In the genomic region with DNA sequence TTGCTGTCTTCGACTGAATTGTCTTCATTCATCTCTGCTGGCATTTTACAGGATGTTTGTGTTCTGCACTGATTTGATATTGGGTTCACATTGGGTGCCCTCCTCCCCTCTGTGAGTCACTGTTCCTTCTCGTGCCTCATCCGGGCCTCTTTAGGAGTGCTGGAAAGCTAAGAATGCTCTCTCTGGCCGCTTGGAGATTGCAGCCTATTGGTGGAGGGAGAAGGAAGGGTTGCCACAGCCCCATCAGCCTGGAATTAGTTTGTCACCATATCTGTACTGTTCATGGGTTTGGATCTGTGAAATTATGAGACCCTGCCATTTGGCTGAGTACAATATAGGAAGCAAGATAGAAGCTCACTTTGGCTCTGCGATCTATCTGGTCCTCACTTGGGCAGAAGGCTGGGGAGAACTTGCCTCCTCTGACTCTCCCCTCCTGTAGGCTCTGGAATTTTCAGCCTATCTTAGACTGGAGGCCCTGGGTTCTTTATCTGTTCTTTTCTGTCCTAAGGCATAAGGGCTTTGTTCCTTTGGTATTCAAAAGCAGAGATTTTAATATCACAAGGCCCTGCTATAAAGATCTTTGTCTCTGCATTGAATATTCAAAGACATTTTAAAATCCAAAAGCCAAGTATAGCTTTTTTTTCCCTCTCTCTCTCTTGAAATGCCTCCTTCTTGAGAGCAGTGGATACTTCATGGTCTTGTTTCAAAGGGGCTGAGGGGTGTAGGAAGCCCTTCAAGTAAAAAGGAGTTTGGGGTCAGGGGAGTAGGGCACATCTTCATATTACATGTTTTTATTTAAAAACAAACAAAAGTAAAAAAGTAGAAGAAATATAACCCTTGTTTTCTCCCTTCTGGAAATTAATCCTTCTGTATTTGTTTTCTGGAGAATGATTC, we compare ENCODE assay signal across 22 cellular contexts.
DNase-seq lines count a peak whose midpoint lies in the region; ATAC-seq and TF ChIP-seq lines count a peak whose summit lies in the region.
"Had no signal": no experiment of that assay in that cellular context is flagged by ENCODE, and none has a peak within 500 bp of the region (broad histone marks: within the 10 kb centered on the region; RNA-seq: fewer than 3 reads in every experiment).

No MANE protein-coding gene starts in this region.

- no peak for TF ChIP-seq CTCF in GM23338 (conservative IDR thresholded peaks at IDR 0.05; ENCODE audit: low read depth in 2 of 2)
- TF ChIP-seq CTCF in heart left ventricle (IDR thresholded peaks at IDR 0.05), result no peak
- TF ChIP-seq CTCF in neural progenitor cell (IDR thresholded peaks at IDR 0.05), result no peak

- H3K27me3 Mint-ChIP-seq in GM23338 (ENCODE audit: insufficient read depth, low read depth, poor library complexity) (no peaks in the 10 kb centered on the region), neural progenitor cell (ENCODE audit: insufficient read depth, low read depth) (peaks cover 3% of the 10 kb centered on the region)

- H3K4me3 Mint-ChIP-seq in GM23338, result no peak overlapping the region
- H3K4me3 Mint-ChIP-seq in neural progenitor cell, result no peak overlapping the region
- H3K4me3 Mint-ChIP-seq: activated naive CD8-positive, alpha-beta T cell treated with anti-CD3 and anti-CD28 coated beads for 36 hours; mesothelial cell of epicardium; natural killer cell; T-helper 1 cell treated with Interleukin-12 subunit alpha and Interleukin-12 subunit beta and Interleukin-4 antibody, amounts not matched to agents 30 μg/mL and 1 μg/mL, for 36 hours had no signal

- H3K79me2 ChIP-seq in GM23338 (replicated peaks; ENCODE audit: insufficient read depth), result no peaks in the 10 kb centered on the region
- no peaks in the 10 kb centered on the region for H3K79me2 ChIP-seq in neural progenitor cell (ENCODE audit: low read depth)
- H3K79me2 ChIP-seq: parathyroid adenoma had no signal

- intact Hi-C loops in heart left ventricle (cut with DNase I), result no loop called here

- ATAC-seq in GM23338 (peak; percentile 81), heart left ventricle (peak; percentile 41 to 91 (median 72)), GM21576 (IDR thresholded peaks at IDR 0.05; ENCODE audit: unreplicated experiment) (no peak)
- ATAC-seq: foreskin keratinocyte, natural killer cell, PC-3 had no signal

- no peaks in the 10 kb centered on the region for H4K20me1 ChIP-seq in GM23338 (replicated peaks; ENCODE audit: insufficient read depth)
- no peaks in the 10 kb centered on the region for H4K20me1 ChIP-seq in neural progenitor cell (ENCODE audit: low read depth)

- 30 to 41% (median 32%) methylated on average over 5 of the region's 5 CpGs for WGBS in heart left ventricle, 4 donors

- no peak for TF ChIP-seq POLR2A in heart left ventricle (IDR thresholded peaks at IDR 0.05)

- no peaks in the 10 kb centered on the region for H3K36me3 ChIP-seq in GM23338 (ENCODE audit: insufficient read depth)
- peaks cover 0 to 30% (median 0%) of the 10 kb centered on the region in 9 donors for H3K36me3 ChIP-seq in heart left ventricle
- no peaks in the 10 kb centered on the region for H3K36me3 ChIP-seq in neural progenitor cell
- H3K36me3 ChIP-seq: SJCRH30 had no signal

- H3K9me2 ChIP-seq in GM23338 (ENCODE audit: insufficient read depth), result no peaks in the 10 kb centered on the region

- H3K4me3 ChIP-seq in GM23338, result 0 out of 2 replicates have a peak overlapping the region, but pooled peaks have one; percentile 5
- no peak overlapping the region for H3K4me3 ChIP-seq in heart left ventricle
- H3K4me3 ChIP-seq in neural progenitor cell, result no peak overlapping the region
- H3K4me3 ChIP-seq: SJCRH30 had no signal

- H2AFZ ChIP-seq in GM23338 (no peak overlapping the region), neural progenitor cell (replicated peaks) (peak overlapping the region; percentile 40)
- H2AFZ ChIP-seq: parathyroid adenoma had no signal

- no peaks in the 10 kb centered on the region for H3K9me3 Mint-ChIP-seq in GM23338
- no peaks in the 10 kb centered on the region for H3K9me3 Mint-ChIP-seq in neural progenitor cell
- H3K9me3 Mint-ChIP-seq: activated naive CD8-positive, alpha-beta T cell treated with anti-CD3 and anti-CD28 coated beads for 36 hours; mesothelial cell of epicardium; natural killer cell; T-helper 1 cell treated with Interleukin-12 subunit alpha and Interleukin-12 subunit beta and Interleukin-4 antibody, amounts not matched to agents 30 μg/mL and 1 μg/mL, for 36 hours had no signal

- no peaks in the 10 kb centered on the region for H3K9me3 ChIP-seq in heart left ventricle
- H3K9me3 ChIP-seq in neural progenitor cell (ENCODE audit: low read depth), result no peaks in the 10 kb centered on the region
- H3K9me3 ChIP-seq: SJCRH30 had no signal

- H3K4me2 ChIP-seq in GM23338, result peak overlapping the region; percentile 54
- H3K4me2 ChIP-seq in neural progenitor cell, result no peak overlapping the region

- H3K4me1 ChIP-seq in GM23338 (ENCODE audit: insufficient read depth) (peaks cover 25% of the 10 kb centered on the region), heart left ventricle (peaks cover 0 to 24% (median 4%) of the 10 kb centered on the region in 12 donors), neural progenitor cell (no peaks in the 10 kb centered on the region)
- H3K4me1 ChIP-seq: foreskin keratinocyte, parathyroid adenoma, SJCRH30 had no signal

- DNase-seq in GM23338 (ENCODE audit: low spot score) (peak; percentile 35), M059J (ENCODE audit: low read depth) (peak; percentile 34), heart left ventricle (peak in 1 of 5 donors; percentile 41), neural progenitor cell (ENCODE audit: low spot score) (no peak), UCSD-AML1 (lab: John Stamatoyannopoulos, UW; ENCODE audit: unreplicated experiment) (no peak), NOMO-1 (lab: John Stamatoyannopoulos, UW; ENCODE audit: unreplicated experiment in 2 of 2) (no peak), SK-N-DZ (ENCODE audit: low spot score) (no peak)
- DNase-seq: activated CD4-positive, alpha-beta T cell treated with anti-CD3 and anti-CD28 coated beads, Interleukin-2, amount 50 U/mL, for 1 hour; activated CD8-positive, alpha-beta memory T cell treated with anti-CD3 and anti-CD28 coated beads, Interleukin-2, amount 50 U/mL, for 48 hours; activated naive CD8-positive, alpha-beta T cell treated with anti-CD3 and anti-CD28 coated beads for 36 hours; foreskin keratinocyte; natural killer cell; NCI-H1105; NCI-H2029 treated with DMSO at 0.1 percent for 48 hours; NCI-H345; PC-3; SJCRH30 had no signal

- H3K9ac ChIP-seq in neural progenitor cell, result no peak overlapping the region
- H3K9ac ChIP-seq: parathyroid adenoma had no signal

- H3K4me1 Mint-ChIP-seq in GM23338 (peaks cover 22% of the 10 kb centered on the region), neural progenitor cell (no peaks in the 10 kb centered on the region)
- H3K4me1 Mint-ChIP-seq: activated naive CD8-positive, alpha-beta T cell treated with anti-CD3 and anti-CD28 coated beads for 36 hours; natural killer cell had no signal

- H3K27me3 ChIP-seq in GM23338 (ENCODE audit: insufficient read depth) (no peaks in the 10 kb centered on the region), heart left ventricle (no peaks in the 10 kb centered on the region), neural progenitor cell (no peaks in the 10 kb centered on the region)
- H3K27me3 ChIP-seq: foreskin keratinocyte, SJCRH30 had no signal

- H3K27ac ChIP-seq in GM23338 (ENCODE audit: low read depth) (peak overlapping the region; percentile 10; the same call in 1 of the 2 replicates), heart left ventricle (peak overlapping the region in 5 of 12 donors; percentile 30 to 59 (median 48)), neural progenitor cell (no peak overlapping the region)
- H3K27ac ChIP-seq: C4-2B, foreskin keratinocyte, parathyroid adenoma, SJCRH30 had no signal

- no peaks in the 10 kb centered on the region for H3F3A ChIP-seq in GM23338 (replicated peaks; ENCODE audit: low read depth)
- no peaks in the 10 kb centered on the region for H3F3A ChIP-seq in neural progenitor cell (ENCODE audit: low read depth)

- no peak overlapping the region for H3K27ac Mint-ChIP-seq in GM23338
- no peak overlapping the region for H3K27ac Mint-ChIP-seq in neural progenitor cell
- H3K27ac Mint-ChIP-seq: activated naive CD8-positive, alpha-beta T cell treated with anti-CD3 and anti-CD28 coated beads for 36 hours; mesothelial cell of epicardium; natural killer cell; T-helper 1 cell treated with Interleukin-12 subunit alpha and Interleukin-12 subunit beta and Interleukin-4 antibody, amounts not matched to agents 30 μg/mL and 1 μg/mL, for 36 hours had no signal

- H3K36me3 Mint-ChIP-seq in GM23338 (ENCODE audit: low read depth), result no peaks in the 10 kb centered on the region
- no peaks in the 10 kb centered on the region for H3K36me3 Mint-ChIP-seq in neural progenitor cell
- H3K36me3 Mint-ChIP-seq: activated naive CD8-positive, alpha-beta T cell treated with anti-CD3 and anti-CD28 coated beads for 36 hours; mesothelial cell of epicardium; natural killer cell had no signal

Comparison
In these comparisons a context has a peak if more than half of its experiments do, and no peak if none do; other contexts are left out.
1. DNase-seq: peak in GM23338 (single experiment) and M059J (single experiment); none in neural progenitor cell (single experiment), UCSD-AML1 (single experiment), NOMO-1 (0 of 2) and SK-N-DZ (single experiment).